ENCODE assay signal across 8 cellular contexts in the genomic region with DNA sequence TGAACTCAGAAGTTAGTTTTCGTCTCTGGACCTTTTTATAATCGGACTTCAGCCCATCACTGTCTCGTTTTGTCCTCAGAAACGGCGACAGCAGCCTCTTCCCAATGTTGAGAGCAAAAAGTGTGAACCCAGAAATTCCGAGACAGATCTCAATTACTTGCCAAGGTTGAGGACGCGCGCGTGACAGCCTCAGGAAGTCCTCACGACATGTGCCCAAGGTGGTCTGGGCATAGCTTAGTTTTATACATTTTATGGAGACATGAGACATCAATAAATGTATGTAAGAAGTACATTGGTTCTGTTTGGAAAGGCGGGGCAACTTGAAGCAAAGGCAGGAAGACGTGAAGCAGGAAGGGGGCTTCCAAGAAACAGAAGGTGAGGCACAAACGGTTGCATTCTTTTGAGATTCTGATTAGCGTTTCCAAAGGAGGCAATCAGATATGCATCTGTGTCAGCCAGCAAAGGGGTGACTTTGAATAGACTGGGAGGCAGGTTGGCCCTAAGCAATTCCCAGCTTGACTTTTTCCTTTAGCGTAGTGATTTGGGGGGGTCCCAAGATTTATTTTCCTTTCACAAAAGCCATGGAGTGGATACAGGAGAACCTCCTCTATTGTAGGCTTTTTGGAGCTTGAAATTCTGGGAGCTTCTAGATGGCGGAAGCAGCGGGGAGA. TPM values are rescaled to one million over a fixed set of nuclear protein-coding genes. Genes with fewer than 3 reads are reported as not detected.
A peak's percentile ranks its signal among the peaks of the same experiment; 100 is the strongest.
DNase-seq lines count a peak whose midpoint lies in the region; ATAC-seq and TF ChIP-seq lines count a peak whose summit lies in the region.

No MANE protein-coding gene starts in this region.

- no peaks in the 10 kb centered on the region for H3K27me3 ChIP-seq in KMS-11 (ENCODE audit: insufficient read depth, low read depth)
- no peaks in the 10 kb centered on the region for H3K27me3 ChIP-seq in lower lobe of right lung (ENCODE audit: low read depth)
- H3K27me3 ChIP-seq in upper lobe of left lung = no peaks in the 10 kb centered on the region

- H3K4me2 ChIP-seq in KMS-11 = peak overlapping the region; percentile 81

- intact Hi-C loops in lower lobe of right lung (cut with DNase I) = no loop called here

- H3K36me3 ChIP-seq in KMS-11 (ENCODE audit: insufficient read depth) (no peaks in the 10 kb centered on the region), lower lobe of right lung (peaks cover 26% of the 10 kb centered on the region), upper lobe of left lung (peaks cover 0 to 28% (median 14%) of the 10 kb centered on the region in 4 donors)

- peaks cover 22% of the 10 kb centered on the region for H3K4me1 ChIP-seq in KMS-11 (ENCODE audit: low read depth, poor library complexity, severe bottlenecking)
- H3K4me1 ChIP-seq in lower lobe of right lung = peaks cover 27% of the 10 kb centered on the region
- H3K4me1 ChIP-seq in upper lobe of left lung = peaks cover 15 to 40% (median 23%) of the 10 kb centered on the region in 4 donors

- ATAC-seq in lower lobe of right lung = peak; percentile 0 to 12
- peak in 1 of 2 donors; percentile 3 for ATAC-seq in upper lobe of left lung (ENCODE audit: low FRiP score in 2 of 2)

- H3K79me2 ChIP-seq in KMS-11 (ENCODE audit: insufficient read depth, low read depth) = no peaks in the 10 kb centered on the region; the same call in 1 of the 2 replicates

- H4K20me1 ChIP-seq in KMS-11 (ENCODE audit: insufficient read depth) = no peaks in the 10 kb centered on the region

- peak overlapping the region; percentile 86 for H2AFZ ChIP-seq in KMS-11 (ENCODE audit: low read depth)

- DNase-seq in activated CD8-positive, alpha-beta memory T cell treated with anti-CD3 and anti-CD28 coated beads, Interleukin-2, amount 50 U/mL, for 48 hours = peak; percentile 58
- no peak for DNase-seq in activated CD8-positive, alpha-beta memory T cell treated with anti-CD3 and anti-CD28 coated beads for 24 hours
- DNase-seq in caudate nucleus (lab: John Stamatoyannopoulos, UW) (peak in 2 of 61 donors; percentile 54 to 65), lower lobe of right lung (no peak), upper lobe of left lung (no peak), NCI-H774 (lab: John Stamatoyannopoulos, UW) (no peak), pons (ENCODE audit: low spot score) (no peak)

- no peak for TF ChIP-seq POLR2A in upper lobe of left lung (IDR thresholded peaks at IDR 0.05)

- TF ChIP-seq CTCF in KMS-11 (conservative IDR thresholded peaks at IDR 0.05; ENCODE audit: low read depth, low read length) (no peak), lower lobe of right lung (IDR thresholded peaks at IDR 0.05) (no peak), upper lobe of left lung (IDR thresholded peaks at IDR 0.05) (no peak)

- H3K9ac ChIP-seq in KMS-11 = peak overlapping the region; percentile 98

- WGBS in upper lobe of left lung, 2 donors = 4 to 5% methylated on average over 11 to 18 of the region's 18 CpGs

- H3K4me3 ChIP-seq in KMS-11 (IDR thresholded peaks at IDR 0.05; ENCODE audit: insufficient read depth, low read depth, low read length) (peak overlapping the region; percentile 28), lower lobe of right lung (peak overlapping the region; percentile 84), upper lobe of left lung (peak overlapping the region; percentile 38 to 83 (median 76))

- H3K27ac ChIP-seq in KMS-11 = peak overlapping the region; percentile 91
- H3K27ac ChIP-seq in caudate nucleus (ENCODE audit: low read depth, low read length) = peak overlapping the region; percentile 71
- H3K27ac ChIP-seq in lower lobe of right lung = peak overlapping the region; percentile 95
- peak overlapping the region; percentile 92 to 98 (median 95) for H3K27ac ChIP-seq in upper lobe of left lung

- no peak for TF ChIP-seq EP300 in upper lobe of left lung (IDR thresholded peaks at IDR 0.05)

- no peaks in the 10 kb centered on the region for H3K9me3 ChIP-seq in lower lobe of right lung
- no peaks in the 10 kb centered on the region for H3K9me3 ChIP-seq in upper lobe of left lung

RNA-seq across cellular contexts. Expression of a gene that starts 0.6 kb away (rescaled TPM):
- 9.3 TPM for total RNA-seq in lower lobe of right lung
- 10 to 100 TPM; 11.0 to 15.5 (median 11.5) TPM for total RNA-seq in upper lobe of left lung

RNA-seq across cellular contexts. Expression of a gene that starts 8.9 kb away (rescaled TPM):
- 24.9 TPM for total RNA-seq in lower lobe of right lung
- 10 to 100 TPM; 27.3 to 58.7 (median 34.8) TPM for total RNA-seq in upper lobe of left lung

RNA-seq across cellular contexts. Expression of a gene that starts 22.9 kb away (rescaled TPM):
- total RNA-seq in lower lobe of right lung (8.4 TPM), upper lobe of left lung (10 to 100 TPM in 4 of 6 donors, 1 to 10 TPM in 2; 7.6 to 18.9 (median 10.6) TPM)

RNA-seq across cellular contexts. Expression of a gene that starts 36.3 kb away (rescaled TPM):
- total RNA-seq in lower lobe of right lung (13.5 TPM), upper lobe of left lung (10 to 100 TPM; 15.0 to 34.6 (median 18.8) TPM)

RNA-seq across cellular contexts. Expression of a gene that starts 50.3 kb away (rescaled TPM):
- total RNA-seq in lower lobe of right lung (16.2 TPM), upper lobe of left lung (10 to 100 TPM in 4 of 6 donors, 1 to 10 TPM in 2; 7.3 to 52.4 (median 15.3) TPM)

Comparison
In these comparisons a context has a peak if more than half of its experiments do, and no peak if none do; other contexts are left out.
1. H3K4me3 ChIP-seq: peak in every context shown above with its lines; median percentile 84 in lower lobe of right lung; 76 in upper lobe of left lung; 28 in KMS-11.